Comparison of ENCODE assay signal across 1 cellular context in genomic region chr10:30674796-30675195, GRCh38.
TF ChIP-seq lines count a peak whose summit lies in the region.

No MANE protein-coding gene starts in this region.

TF ChIP-seq in IMR-90, 13 proteins besides CTCF, POLR2A, EP300 and RAD21 (continued from another document):
- no peak for TF ChIP-seq ELK1 (IDR thresholded peaks at IDR 0.05; ENCODE audit: borderline replicate concordance, low read depth, low read length)
- TF ChIP-seq SMC3 (IDR thresholded peaks at IDR 0.05; ENCODE audit: low read depth, low read length): no peak
- no peak for TF ChIP-seq USF2 (IDR thresholded peaks at IDR 0.05; ENCODE audit: low read depth, low read length)
- no peak for TF ChIP-seq FOS (IDR thresholded peaks at IDR 0.05; ENCODE audit: low read depth, low read length)
- no peak for TF ChIP-seq MAFK (IDR thresholded peaks at IDR 0.05; ENCODE audit: low read depth, low read length)
- no peak for TF ChIP-seq BHLHE40 (IDR thresholded peaks at IDR 0.05; ENCODE audit: low read depth, low read length)
- TF ChIP-seq NFE2L2 (IDR thresholded peaks at IDR 0.05; ENCODE audit: low read depth, low read length): no peak
- TF ChIP-seq MAZ (IDR thresholded peaks at IDR 0.05; ENCODE audit: borderline replicate concordance, low read depth, low read length): no peak
- TF ChIP-seq CHD1 (IDR thresholded peaks at IDR 0.05; ENCODE audit: low read depth, low read length): no peak
- no peak for TF ChIP-seq RCOR1 (IDR thresholded peaks at IDR 0.05; ENCODE audit: insufficient replicate concordance, low read length)
TF ChIP-seq in IMR-90: peak in this region for 0.
